In the genomic region with DNA sequence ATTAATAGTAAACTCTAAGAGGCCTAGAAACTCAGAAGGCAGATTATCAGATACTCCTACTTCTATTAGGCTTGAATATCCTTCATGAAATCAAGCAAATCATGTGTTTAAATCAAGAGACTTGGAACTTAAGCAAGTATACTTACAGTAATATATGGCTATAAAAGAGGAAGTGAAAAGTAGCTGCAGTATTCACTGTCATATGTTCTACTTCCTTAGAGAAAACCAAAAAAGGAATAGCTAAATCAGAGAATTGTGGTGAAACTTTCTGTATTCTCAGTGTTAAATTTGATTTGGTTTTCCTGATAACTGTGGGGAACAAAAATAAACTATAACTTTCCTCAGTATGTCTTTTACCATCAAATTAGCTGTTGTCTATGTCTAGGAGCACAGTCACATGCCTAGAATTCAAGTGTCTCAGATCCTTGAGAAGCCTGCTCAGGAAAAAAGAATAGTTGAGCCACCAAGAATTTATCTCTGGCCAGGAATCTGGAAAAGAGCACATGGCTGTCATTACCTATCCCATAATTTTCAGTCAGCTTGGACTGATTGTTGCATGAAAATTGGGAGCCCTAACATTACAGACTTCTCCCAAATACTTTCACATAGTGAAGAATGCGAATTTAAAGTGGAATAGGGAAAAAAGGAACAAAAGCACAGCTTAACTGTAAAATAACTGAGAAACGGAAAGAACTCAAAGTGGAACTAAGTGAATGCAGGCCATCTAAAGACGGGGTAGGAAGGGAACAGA, we compare ENCODE assay signal across 8 cellular contexts. TPM values are rescaled to one million over a fixed set of nuclear protein-coding genes. Genes with fewer than 3 reads are reported as not detected.
DNase-seq lines count a peak whose midpoint lies in the region; ATAC-seq and TF ChIP-seq lines count a peak whose summit lies in the region.

No MANE protein-coding gene starts in this region.

- H3F3A ChIP-seq in smooth muscle cell (ENCODE audit: low read depth) = peaks cover 7% of the 10 kb centered on the region

- TF ChIP-seq CTCF in GM10266 (IDR thresholded peaks at IDR 0.05; ENCODE audit: control insufficient read depth, insufficient read depth, low read depth, missing control alignments) (no peak), colonic mucosa (IDR thresholded peaks at IDR 0.05) (no peak), smooth muscle cell (IDR thresholded peaks at IDR 0.05; ENCODE audit: borderline replicate concordance, insufficient read depth, poor library complexity, severe bottlenecking) (no peak)

- H3K27me3 ChIP-seq in colonic mucosa (no peaks in the 10 kb centered on the region), smooth muscle cell (ENCODE audit: low read depth) (no peaks in the 10 kb centered on the region)

- H3K36me3 ChIP-seq in colonic mucosa = no peaks in the 10 kb centered on the region
- H3K36me3 ChIP-seq in smooth muscle cell (ENCODE audit: low read depth) = no peaks in the 10 kb centered on the region

- H3K79me2 ChIP-seq in smooth muscle cell (ENCODE audit: low read depth) = peaks cover 81% of the 10 kb centered on the region

- in situ Hi-C loops in G401 (cut with HindIII; ENCODE audit: low sequenced_read_pairs) = no loop called here

- H3K4me2 ChIP-seq in smooth muscle cell = peak overlapping the region; percentile 96

- DNase-seq in GM10266 (ENCODE audit: extremely low spot score) (peak; percentile 37), KG1 (lab: John Stamatoyannopoulos, UW) (peak; percentile 17), colonic mucosa (no peak), smooth muscle cell (lab: John Stamatoyannopoulos, UW; ENCODE audit: unreplicated experiment) (no peak), DMS53 treated with DMSO at 0.1 percent for 48 hours (lab: John Stamatoyannopoulos, UW; ENCODE audit: unreplicated experiment) (no peak), NCI-H748 (lab: John Stamatoyannopoulos, UW; ENCODE audit: unreplicated experiment) (no peak), G401 (ENCODE audit: low spot score) (no peak)

- H3K27ac ChIP-seq in colonic mucosa (peak overlapping the region; percentile 54), smooth muscle cell (ENCODE audit: low read depth) (peak overlapping the region; percentile 63)

- H3K4me3 ChIP-seq in colonic mucosa (no peak overlapping the region), smooth muscle cell (peak overlapping the region; percentile 82)

- intact Hi-C loops in colonic mucosa (cut with DNase I) = no loop called here

- H4K20me1 ChIP-seq in smooth muscle cell (ENCODE audit: low read depth) = peaks cover 59% of the 10 kb centered on the region

- H2AFZ ChIP-seq in smooth muscle cell (ENCODE audit: low read depth) = no peak overlapping the region

- peaks cover 10% of the 10 kb centered on the region for H3K4me1 ChIP-seq in colonic mucosa
- peaks cover 22% of the 10 kb centered on the region for H3K4me1 ChIP-seq in smooth muscle cell (ENCODE audit: low read depth)

- H3K9me3 ChIP-seq in colonic mucosa = no peaks in the 10 kb centered on the region
- no peaks in the 10 kb centered on the region for H3K9me3 ChIP-seq in smooth muscle cell (replicated peaks; ENCODE audit: low read depth)

- H3K9ac ChIP-seq in colonic mucosa (ENCODE audit: low read depth in 2 of 2, low read length in 2 of 2) (no peak overlapping the region), smooth muscle cell (ENCODE audit: low read depth) (peak overlapping the region; percentile 3)

- WGBS in smooth muscle cell (ENCODE audit: low lambda C conversion rate) = 80% methylated on average over 3 of the region's 3 CpGs

- ATAC-seq in GM21528 (IDR thresholded peaks at IDR 0.05; ENCODE audit: low FRiP score, unreplicated experiment) = peak; percentile 26

RNA-seq across cellular contexts. Expression of a gene that starts 1.7 kb away (rescaled TPM):
- total RNA-seq in colonic mucosa = 10 to 100 TPM; 22.5 to 24.4 TPM
- total RNA-seq in smooth muscle cell = 22.6 and 27.9 TPM in 2 replicates
- polyA plus RNA-seq in smooth muscle cell = 12.3 and 13.0 TPM in 2 replicates
- 6.6 and 7.7 TPM in 2 replicates for total RNA-seq in G401 (2014; rRNA removed; shearing (Covaris generic))

RNA-seq across cellular contexts. Expression of a gene that starts 2.0 kb away (rescaled TPM):
- 10 to 100 TPM; 51.1 to 57.1 TPM for total RNA-seq in colonic mucosa
- 34.7 and 39.1 TPM in 2 replicates for total RNA-seq in smooth muscle cell
- 28.1 and 35.8 TPM in 2 replicates for polyA plus RNA-seq in smooth muscle cell
- total RNA-seq in G401 (2014; rRNA removed; shearing (Covaris generic)) = 18.0 and 24.5 TPM in 2 replicates

RNA-seq across cellular contexts. Expression of a gene that starts 56.0 kb away (rescaled TPM):
- total RNA-seq in colonic mucosa (10 to 100 TPM; 30.7 to 31.1 TPM), smooth muscle cell (44.8 and 49.3 TPM in 2 replicates)
- 59.8 and 61.8 TPM in 2 replicates for polyA plus RNA-seq in smooth muscle cell
- total RNA-seq in G401 (2014; rRNA removed; shearing (Covaris generic)) = 46.5 and 53.3 TPM in 2 replicates

RNA-seq across cellular contexts. Expression of a gene that starts 56.1 kb away (rescaled TPM):
- total RNA-seq in colonic mucosa (10 to 100 TPM; 16.0 to 25.9 TPM), smooth muscle cell (18.5 and 22.9 TPM in 2 replicates)
- polyA plus RNA-seq in smooth muscle cell = 21.0 and 22.2 TPM in 2 replicates
- 51.8 and 52.9 TPM in 2 replicates for total RNA-seq in G401 (2014; rRNA removed; shearing (Covaris generic))

Comparison
In these comparisons a context has a peak if more than half of its experiments do, and no peak if none do; other contexts are left out.
1. DNase-seq: peak in GM10266 (single experiment) and KG1 (single experiment); none in colonic mucosa (single experiment), smooth muscle cell (single experiment), DMS53 treated with DMSO at 0.1 percent for 48 hours (single experiment), NCI-H748 (single experiment) and G401 (single experiment).